In genomic region chr1:40979241-40980067, GRCh38 we compare ENCODE assay signal across 8 cellular contexts. TPM values are rescaled to one million over a fixed set of nuclear protein-coding genes. Genes with fewer than 3 reads are reported as not detected.
A peak's percentile ranks its signal among the peaks of the same experiment; 100 is the strongest.
DNase-seq lines count a peak whose midpoint lies in the region; ATAC-seq and TF ChIP-seq lines count a peak whose summit lies in the region.

CTPS1 (plus strand) TSS chr1:40979696; CDS start chr1:40983291, 3,595 bp downstream.

- intact Hi-C loops in CD4-positive, alpha-beta T cell (cut with DNase I, micrococcal nuclease) = loop anchor here (1.0 to 10.0 kb wide), 4 partner anchors 24 to 385 kb away; partner anchors contain the start of genes CITED4 (in 1 of the 2), FOXO6 (in 1 of the 2) and NFYC (in 1 of the 2)
- intact Hi-C loops in dendritic cell treated with granulocyte-macrophage colony-stimulating factor and Interleukin-4, amounts not matched to agents 40 ng/mL and 50 ng/mL, for 4 days (cut with micrococcal nuclease) = no loop called here
- intact Hi-C loops in left lung (cut with DNase I) = no loop called here

- H3K36me3 Mint-ChIP-seq in CD4-positive, alpha-beta T cell (ENCODE audit: low read depth) = peaks cover 19% of the 10 kb centered on the region
- H3K36me3 Mint-ChIP-seq in dendritic cell treated with granulocyte-macrophage colony-stimulating factor and Interleukin-4, amounts not matched to agents 40 ng/mL and 50 ng/mL, for 4 days (ENCODE audit: low read depth) = peaks cover 32% of the 10 kb centered on the region

- H3K9me3 ChIP-seq in CD4-positive, alpha-beta T cell (ENCODE audit: control insufficient read depth, low read length) = no peaks in the 10 kb centered on the region
- no peaks in the 10 kb centered on the region for H3K9me3 ChIP-seq in left lung

- no peaks in the 10 kb centered on the region for H3K9me3 Mint-ChIP-seq in CD4-positive, alpha-beta T cell
- H3K9me3 Mint-ChIP-seq in dendritic cell treated with granulocyte-macrophage colony-stimulating factor and Interleukin-4, amounts not matched to agents 40 ng/mL and 50 ng/mL, for 4 days = no peaks in the 10 kb centered on the region

- H3K4me1 Mint-ChIP-seq in CD4-positive, alpha-beta T cell (ENCODE audit: low read depth) = peaks cover 14% of the 10 kb centered on the region
- H3K4me1 Mint-ChIP-seq in dendritic cell treated with granulocyte-macrophage colony-stimulating factor and Interleukin-4, amounts not matched to agents 40 ng/mL and 50 ng/mL, for 4 days (ENCODE audit: low read depth) = peaks cover 52% of the 10 kb centered on the region

- H3K27me3 ChIP-seq in CD4-positive, alpha-beta T cell (ENCODE audit: control insufficient read depth, insufficient read depth, low read length) = no peaks in the 10 kb centered on the region
- no peaks in the 10 kb centered on the region for H3K27me3 ChIP-seq in left lung

- TF ChIP-seq CTCF in CD4-positive, alpha-beta T cell (IDR thresholded peaks at IDR 0.05) = peak; percentile 12
- peak in 1 of 2 donors; percentile 6 for TF ChIP-seq CTCF in left lung (IDR thresholded peaks at IDR 0.05)

- peak; percentile 92 to 97 (median 96) for DNase-seq in CD4-positive, alpha-beta T cell
- peak; percentile 100 for DNase-seq in NCI-H748 treated with DMSO at 0.1 percent for 48 hours (lab: John Stamatoyannopoulos, UW)
- peak; percentile 92 to 95 for DNase-seq in activated CD4-positive, alpha-beta T cell treated with anti-CD3 and anti-CD28 coated beads, Interleukin-2, amount 50 U/mL, for 24 hours (ENCODE audit: low read depth in 1 of 2, low spot score in 1 of 2)
- peak; percentile 94 to 98 for DNase-seq in left lung
- DNase-seq in stimulated activated CD4-positive, alpha-beta T cell treated with anti-CD3 and anti-CD28 coated beads, Interleukin-2, amount 100 ng/mL, for 48 hours = peak; percentile 96

- POLR2A ChIA-PET in CD4-positive, alpha-beta T cell (lab: Charles Lee) = interaction anchor here (0.7 to 2.5 kb wide), 12 partner anchors 17 to 920 kb away, joined by 3 to 48 read pairs (median 4); partner anchors contain the start of genes CITED4, FOXO6, NFYC and ZMPSTE24

- CTCF ChIA-PET in CD4-positive, alpha-beta T cell (lab: Charles Lee) = interaction anchor here (0.6 to 1.4 kb wide), 2 partner anchors 24 to 633 kb away, joined by 4 read pairs; no protein-coding TSS in a partner anchor

- H3K4me3 Mint-ChIP-seq in CD4-positive, alpha-beta T cell = peak within 1 kb of the TSS; percentile 90
- H3K4me3 Mint-ChIP-seq in dendritic cell treated with granulocyte-macrophage colony-stimulating factor and Interleukin-4, amounts not matched to agents 40 ng/mL and 50 ng/mL, for 4 days = peak within 1 kb of the TSS; percentile 91

- H3K27ac Mint-ChIP-seq in CD4-positive, alpha-beta T cell = peak within 1 kb of the TSS; percentile 89
- peak within 1 kb of the TSS; percentile 96 for H3K27ac Mint-ChIP-seq in dendritic cell treated with granulocyte-macrophage colony-stimulating factor and Interleukin-4, amounts not matched to agents 40 ng/mL and 50 ng/mL, for 4 days

- peak; percentile 86 for ATAC-seq in CD4-positive, alpha-beta T cell (ENCODE audit: poor library complexity)
- peak; percentile 92 for ATAC-seq in GM19397 (IDR thresholded peaks at IDR 0.05; ENCODE audit: unreplicated experiment)
- ATAC-seq in HG03565 (IDR thresholded peaks at IDR 0.05; ENCODE audit: unreplicated experiment) = peak; percentile 86
- peak; percentile 94 for ATAC-seq in left lung

- no peaks in the 10 kb centered on the region for H3K27me3 Mint-ChIP-seq in CD4-positive, alpha-beta T cell
- H3K27me3 Mint-ChIP-seq in dendritic cell treated with granulocyte-macrophage colony-stimulating factor and Interleukin-4, amounts not matched to agents 40 ng/mL and 50 ng/mL, for 4 days = peaks cover 5% of the 10 kb centered on the region

- peaks cover 13 to 35% of the 10 kb centered on the region in 2 donors for H3K4me1 ChIP-seq in left lung

- H3K27ac ChIP-seq in CD4-positive, alpha-beta T cell (ENCODE audit: low read depth, low read length) = peak within 1 kb of the TSS; percentile 81
- peak within 1 kb of the TSS; percentile 87 to 90 for H3K27ac ChIP-seq in left lung

- H3K36me3 ChIP-seq in left lung = peaks cover 0 to 10% of the 10 kb centered on the region in 2 donors

- H3K4me3 ChIP-seq in left lung = peak within 1 kb of the TSS; percentile 78 to 81

RNA-seq across cellular contexts. Expression of gene CTPS1, which starts in this region (rescaled TPM):
- total RNA-seq in CD4-positive, alpha-beta T cell = 10 to 100 TPM; 37.1 to 37.4 TPM
- total RNA-seq in left lung = 10 to 100 TPM; 20.7 to 39.5 TPM

Comparison
In these comparisons a context has a peak if more than half of its experiments do, and no peak if none do; other contexts are left out.
1. Peak in every context shown above with its lines: DNase-seq, ATAC-seq, H3K4me3 ChIP-seq and H3K27ac ChIP-seq.
2. intact Hi-C loops: an anchor here in CD4-positive, alpha-beta T cell (1.0 to 10.0 kb wide); none called in dendritic cell treated with granulocyte-macrophage colony-stimulating factor and Interleukin-4, amounts not matched to agents 40 ng/mL and 50 ng/mL, for 4 days and left lung.